ENCODE assay signal across 1 cellular context in genomic region chr11:119373917-119374631, GRCh38.
A peak's percentile ranks its signal among the peaks of the same experiment; 100 is the strongest.
TF ChIP-seq lines count a peak whose summit lies in the region.

No MANE protein-coding gene starts in this region.

TF ChIP-seq in HepG2, 621 proteins besides CTCF, POLR2A, EP300 and RAD21 (continued from another document and continues in another):
- TF ChIP-seq ARID5B (CRISPR knock-in tag; IDR thresholded peaks at IDR 0.05) (0 out of 2 replicates have a peak, but pooled peaks have one; percentile 29), ARNT2 (CRISPR knock-in tag; IDR thresholded peaks at IDR 0.05; ENCODE audit: low read depth) (no peak), ATF1 (CRISPR knock-in tag; IDR thresholded peaks at IDR 0.05) (no peak), ZNF367 (CRISPR knock-in tag; IDR thresholded peaks at IDR 0.05; ENCODE audit: borderline replicate concordance) (no peak), GABPB1 (CRISPR knock-in tag; IDR thresholded peaks at IDR 0.05) (no peak), GABPA (IDR thresholded peaks at IDR 0.05; ENCODE audit: low read depth, low read length) (no peak), GABPA (CRISPR knock-in tag; IDR thresholded peaks at IDR 0.05; ENCODE audit: low read depth) (0 out of 2 replicates have a peak, but pooled peaks have one; percentile 12), ZNF556 (CRISPR knock-in tag; IDR thresholded peaks at IDR 0.05; ENCODE audit: borderline replicate concordance) (no peak), DNMT3B (CRISPR knock-in tag; conservative IDR thresholded peaks at IDR 0.05) (no peak), FOXO1 (CRISPR knock-in tag; IDR thresholded peaks at IDR 0.05) (no peak), ZNF414 (CRISPR knock-in tag; IDR thresholded peaks at IDR 0.05) (no peak), ZNF24 (IDR thresholded peaks at IDR 0.05) (no peak), DR1 (CRISPR knock-in tag; IDR thresholded peaks at IDR 0.05) (no peak), ZBTB4 (CRISPR knock-in tag; IDR thresholded peaks at IDR 0.05; ENCODE audit: borderline replicate concordance) (no peak), U2AF2 (IDR thresholded peaks at IDR 0.05; ENCODE audit: low read depth, low read length) (no peak), SP2 (CRISPR knock-in tag; IDR thresholded peaks at IDR 0.05) (no peak), POGZ (CRISPR knock-in tag; IDR thresholded peaks at IDR 0.05) (no peak), FOXP4 (CRISPR knock-in tag; IDR thresholded peaks at IDR 0.05) (0 out of 2 replicates have a peak, but pooled peaks have one; percentile 12), PHF20 (CRISPR knock-in tag; IDR thresholded peaks at IDR 0.05) (no peak), ZSCAN21 (CRISPR knock-in tag; IDR thresholded peaks at IDR 0.05; ENCODE audit: borderline replicate concordance) (no peak), XRCC5 (optimal IDR thresholded peaks at IDR 0.05; ENCODE audit: low read length) (peak; percentile 77), ZNF30 (CRISPR knock-in tag; IDR thresholded peaks at IDR 0.05) (no peak), ZNF574 (CRISPR knock-in tag; IDR thresholded peaks at IDR 0.05) (no peak), ZFP41 (CRISPR knock-in tag; IDR thresholded peaks at IDR 0.05; ENCODE audit: borderline replicate concordance) (no peak), FOXA3 (CRISPR knock-in tag; IDR thresholded peaks at IDR 0.05) (no peak), SNAI1 (CRISPR knock-in tag; IDR thresholded peaks at IDR 0.05; ENCODE audit: borderline replicate concordance) (no peak), HMG20B (CRISPR knock-in tag; conservative IDR thresholded peaks at IDR 0.05) (no peak), BRD4 (CRISPR knock-in tag; IDR thresholded peaks at IDR 0.05) (no peak), ZNF580 (CRISPR knock-in tag; IDR thresholded peaks at IDR 0.05; ENCODE audit: borderline replicate concordance, low read depth) (peak; percentile 68; the same call in 1 of the 2 replicates), ZGPAT (CRISPR knock-in tag; IDR thresholded peaks at IDR 0.05) (0 out of 2 replicates have a peak, but pooled peaks have one; percentile 41), SOX5 (CRISPR knock-in tag; IDR thresholded peaks at IDR 0.05; ENCODE audit: borderline replicate concordance) (no peak), PHF21A (CRISPR knock-in tag; IDR thresholded peaks at IDR 0.05) (no peak), NR2F1 (CRISPR knock-in tag; IDR thresholded peaks at IDR 0.05) (no peak), ZNF850 (CRISPR knock-in tag; conservative IDR thresholded peaks at IDR 0.05) (no peak), TEF (CRISPR knock-in tag; IDR thresholded peaks at IDR 0.05) (no peak), SAP130 (CRISPR knock-in tag; IDR thresholded peaks at IDR 0.05; ENCODE audit: low read depth) (peak; percentile 61), FOXO4 (CRISPR knock-in tag; conservative IDR thresholded peaks at IDR 0.05) (no peak), ZBED4 (CRISPR knock-in tag; IDR thresholded peaks at IDR 0.05; ENCODE audit: borderline replicate concordance) (0 out of 2 replicates have a peak, but pooled peaks have one; percentile 41), IRF1 (CRISPR knock-in tag; IDR thresholded peaks at IDR 0.05; ENCODE audit: low read depth) (no peak)
